22 cellular contexts compared by ENCODE assay signal in the genomic region with DNA sequence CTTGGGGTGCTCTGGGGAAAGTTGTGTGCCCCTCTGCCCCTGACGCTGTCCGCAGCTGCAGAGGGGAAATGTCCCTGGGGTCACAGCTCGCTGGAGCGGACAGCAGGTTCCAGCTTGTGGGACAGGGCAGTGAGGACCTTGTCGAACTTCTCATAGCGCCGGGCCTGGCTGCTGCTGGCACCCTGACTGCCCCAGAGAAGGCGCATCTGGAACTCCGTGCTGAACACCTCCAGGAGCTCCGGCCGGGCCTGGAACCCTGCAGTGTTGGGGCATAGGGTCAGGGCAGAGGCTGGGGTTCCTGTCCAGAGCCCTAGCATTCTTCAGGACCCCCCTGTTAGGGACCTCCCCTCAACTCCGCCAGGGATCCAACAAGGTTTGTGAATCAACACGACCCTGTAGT. TPM values are rescaled to one million over a fixed set of nuclear protein-coding genes. Genes with fewer than 3 reads are reported as not detected.
"Had no signal": no experiment of that assay in that cellular context is flagged by ENCODE, and none has a peak within 500 bp of the region (broad histone marks: within the 10 kb centered on the region; RNA-seq: fewer than 3 reads in every experiment).

No MANE protein-coding gene starts in this region.

- H3K9ac ChIP-seq: parathyroid adenoma had no signal

- H2AFZ ChIP-seq: hepatocyte, parathyroid adenoma had no signal

- H3K27me3 ChIP-seq: testis, tibial nerve, upper lobe of right lung, vagina had no signal

- FAIRE-seq: colon had no signal

- H3K27ac ChIP-seq: hepatocyte, parathyroid adenoma, psoas muscle, right lobe of liver, testis, tibial nerve, upper lobe of right lung had no signal

- H3K27ac Mint-ChIP-seq: nephron had no signal

- H3K9me3 Mint-ChIP-seq: dendritic cell treated with granulocyte-macrophage colony-stimulating factor and Interleukin-4, amounts not matched to agents 40 ng/mL and 50 ng/mL, for 4 days; nephron; stimulated activated naive B cell treated with anti-CD40 and anti-IgM and Interleukin-4, amounts not matched to agents 10 μg/mL and 1 μg/mL and 100 μg/mL, for 72 hours; stimulated activated naive CD8-positive, alpha-beta T cell treated with anti-CD3 and anti-CD28 coated beads, Interleukin-15, amount 100 ng/mL, for 72 hours had no signal

- H3K36me3 ChIP-seq: right lobe of liver, vagina had no signal

- H3K79me2 ChIP-seq: parathyroid adenoma had no signal

- ATAC-seq: mucosa of descending colon; psoas muscle; right lobe of liver; stimulated activated naive B cell treated with anti-CD40 and anti-IgM and Interleukin-4, amounts not matched to agents 10 μg/mL and 1 μg/mL and 100 μg/mL, for 72 hours; stimulated activated naive CD8-positive, alpha-beta T cell treated with anti-CD3 and anti-CD28 coated beads, Interleukin-15, amount 100 ng/mL, for 72 hours; upper lobe of right lung had no signal

- H3K4me3 Mint-ChIP-seq: dendritic cell treated with granulocyte-macrophage colony-stimulating factor and Interleukin-4, amounts not matched to agents 40 ng/mL and 50 ng/mL, for 4 days; stimulated activated naive B cell treated with anti-CD40 and anti-IgM and Interleukin-4, amounts not matched to agents 10 μg/mL and 1 μg/mL and 100 μg/mL, for 72 hours; stimulated activated naive CD8-positive, alpha-beta T cell treated with anti-CD3 and anti-CD28 coated beads, Interleukin-15, amount 100 ng/mL, for 72 hours had no signal

- H3K4me2 ChIP-seq: hepatocyte had no signal

- H3K4me3 ChIP-seq: hepatocyte, mucosa of descending colon, psoas muscle, right lobe of liver, testis, tibial nerve, upper lobe of right lung, vagina had no signal

- H3K4me1 ChIP-seq: parathyroid adenoma had no signal

- H3K4me1 Mint-ChIP-seq: nephron had no signal

- DNase-seq: foreskin melanocyte; head of caudate nucleus; kidney glomerular epithelial cell; mucosa of descending colon; retina; right lobe of liver; stimulated activated CD4-positive, alpha-beta T cell treated with anti-CD3 and anti-CD28 coated beads, Interleukin-4, amount 100 ng/mL, for 1 hour; stimulated activated naive B cell treated with anti-CD40 and anti-IgM and Interleukin-4, amounts not matched to agents 10 μg/mL and 1 μg/mL and 100 μg/mL, for 72 hours; stimulated activated naive CD8-positive, alpha-beta T cell treated with anti-CD3 and anti-CD28 coated beads, Interleukin-15, amount 100 ng/mL, for 72 hours; testis; upper lobe of right lung had no signal

- H3K27me3 Mint-ChIP-seq: dendritic cell treated with granulocyte-macrophage colony-stimulating factor and Interleukin-4, amounts not matched to agents 40 ng/mL and 50 ng/mL, for 4 days; stimulated activated naive B cell treated with anti-CD40 and anti-IgM and Interleukin-4, amounts not matched to agents 10 μg/mL and 1 μg/mL and 100 μg/mL, for 72 hours; stimulated activated naive CD8-positive, alpha-beta T cell treated with anti-CD3 and anti-CD28 coated beads, Interleukin-15, amount 100 ng/mL, for 72 hours had no signal

- H3K9me3 ChIP-seq: mucosa of descending colon, psoas muscle, right lobe of liver, testis, tibial nerve, upper lobe of right lung, vagina had no signal

RNA-seq across cellular contexts. Expression of a gene that starts 22.8 kb away (rescaled TPM):
- total RNA-seq: hepatocyte, lung microvascular endothelial cell had no signal
- polyA plus RNA-seq: hepatocyte had no signal

RNA-seq across cellular contexts. Expression of a gene that starts 31.9 kb away (rescaled TPM):
- total RNA-seq: hepatocyte, liver, lung microvascular endothelial cell, subcutaneous adipose tissue, vagina had no signal
